10 cellular contexts compared by ENCODE assay signal in genomic region chr1:152427458-152427857, GRCh38. TPM values are rescaled to one million over a fixed set of nuclear protein-coding genes. Genes with fewer than 3 reads are reported as not detected.
"Had no signal": no experiment of that assay in that cellular context is flagged by ENCODE, and none has a peak within 500 bp of the region (broad histone marks: within the 10 kb centered on the region; RNA-seq: fewer than 3 reads in every experiment).

No MANE protein-coding gene starts in this region.

- H3K27ac Mint-ChIP-seq: GM23338, H9, HFFc6 had no signal

- DNase-seq: GOT3, H7, H9, HFFc6 had no signal

- H3K36me3 ChIP-seq: HAP-1 had no signal

- ATAC-seq: GM23338, HCT116 had no signal

- H3K9me3 ChIP-seq: HAP-1 had no signal

- H3K4me1 ChIP-seq: HAP-1 had no signal

- H3K4me1 Mint-ChIP-seq: GM23338, H9 had no signal

- H3K27ac ChIP-seq: GM23248 had no signal

- H3K4me3 Mint-ChIP-seq: GM23338, H9, HFFc6 had no signal

- H3K4me3 ChIP-seq: GM23248, GM23338, HAP-1 had no signal

RNA-seq across cellular contexts. Expression of gene CRNN, which starts 13.4 kb away (rescaled TPM):
- total RNA-seq: GM23248, GM23338, H1, H4, H7, H9, HFFc6 had no signal
- polyA plus RNA-seq: GM23248, GM23338, H1 had no signal
